9 cellular contexts compared by ENCODE assay signal in genomic region chr3:32553973-32554372, GRCh38.
"Had no signal": no experiment of that assay in that cellular context is flagged by ENCODE, and none has a peak within 500 bp of the region (broad histone marks: within the 10 kb centered on the region; RNA-seq: fewer than 3 reads in every experiment).

No MANE protein-coding gene starts in this region.

- H3K27ac ChIP-seq: KMS-11 had no signal

- H3K4me3 Mint-ChIP-seq: GM23338, H9 had no signal

- H3K4me3 ChIP-seq: GM23338 had no signal

- H3K9ac ChIP-seq: KMS-11 had no signal

- H2AFZ ChIP-seq: GM23338 had no signal

- H3K27ac Mint-ChIP-seq: GM23338 had no signal

- DNase-seq: H9, HCEC 1CT, IMR-90, KBM-7 had no signal

- FAIRE-seq: H1, H54, HTR-8/SVneo had no signal

- ATAC-seq: GM23338 had no signal

- H3K4me2 ChIP-seq: GM23338, KMS-11 had no signal

- H3K9me3 Mint-ChIP-seq: GM23338, H9 had no signal
